Comparison of ENCODE assay signal across 8 cellular contexts in the genomic region with DNA sequence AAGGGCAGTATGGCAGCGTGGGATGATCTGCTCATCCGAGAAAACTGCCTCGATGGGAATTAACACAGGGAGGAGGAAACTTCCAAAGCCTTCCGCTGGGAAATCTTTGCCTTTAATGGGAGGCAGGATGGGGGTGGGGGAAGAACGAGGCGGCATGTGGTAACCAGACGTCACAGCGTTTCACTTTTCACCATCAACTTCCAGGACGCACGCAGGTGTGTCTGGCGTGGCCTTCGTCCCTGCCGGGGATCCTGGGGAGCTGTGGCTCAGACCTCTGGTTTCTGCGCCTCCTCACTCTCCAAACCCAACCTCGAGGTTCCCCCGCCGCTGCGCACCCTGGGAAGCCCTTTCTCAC. TPM values are rescaled to one million over a fixed set of nuclear protein-coding genes. Genes with fewer than 3 reads are reported as not detected.
DNase-seq lines count a peak whose midpoint lies in the region; ATAC-seq and TF ChIP-seq lines count a peak whose summit lies in the region.

No MANE protein-coding gene starts in this region.

- H3K36me3 ChIP-seq in adrenal gland (replicated peaks in 1 of 2) (no peaks in the 10 kb centered on the region), thoracic aorta (no peaks in the 10 kb centered on the region)

- no peak for DNase-seq in activated CD4-positive, alpha-beta T cell treated with anti-CD3 and anti-CD28 coated beads, Interleukin-2, amount 10 ng/mL, durations not matched to agents 7 days and 5 days
- no peak for DNase-seq in activated CD4-positive, alpha-beta T cell treated with anti-CD3 and anti-CD28 coated beads for 4 hours
- DNase-seq in HL-60 (ENCODE audit: low read depth in 1 of 2, low spot score in 1 of 2) (no peak), adrenal gland (peak in 2 of 7 donors; percentile 41 to 79), kidney glomerular epithelial cell (lab: John Stamatoyannopoulos, UW) (peak; percentile 57), thoracic aorta (ENCODE audit: low spot score) (no peak), HPDE6-E6E7 (ENCODE audit: extremely low spot score) (no peak)

- H3K27me3 Mint-ChIP-seq in activated CD4-positive, alpha-beta T cell treated with anti-CD3 and anti-CD28 coated beads, Interleukin-2, amount 10 ng/mL, durations not matched to agents 7 days and 5 days, result peaks cover 6% of the 10 kb centered on the region

- ATAC-seq in thoracic aorta (ENCODE audit: insufficient number of reproducible peaks, low FRiP score, low read depth) (no peak), GM18867 (IDR thresholded peaks at IDR 0.05; ENCODE audit: unreplicated experiment) (no peak)

- H3K36me3 Mint-ChIP-seq in activated CD4-positive, alpha-beta T cell treated with anti-CD3 and anti-CD28 coated beads, Interleukin-2, amount 10 ng/mL, durations not matched to agents 7 days and 5 days (ENCODE audit: low read depth), result no peaks in the 10 kb centered on the region

- H3K4me1 Mint-ChIP-seq in activated CD4-positive, alpha-beta T cell treated with anti-CD3 and anti-CD28 coated beads, Interleukin-2, amount 10 ng/mL, durations not matched to agents 7 days and 5 days, result peaks cover 24% of the 10 kb centered on the region

- peak overlapping the region; percentile 84 for H3K4me3 Mint-ChIP-seq in activated CD4-positive, alpha-beta T cell treated with anti-CD3 and anti-CD28 coated beads, Interleukin-2, amount 10 ng/mL, durations not matched to agents 7 days and 5 days

- TF ChIP-seq POLR2A in adrenal gland (IDR thresholded peaks at IDR 0.05), result peak; percentile 5 to 23

- CTCF ChIA-PET in activated CD4-positive, alpha-beta T cell treated with anti-CD3 and anti-CD28 coated beads, Interleukin-2, amount 10 ng/mL, durations not matched to agents 7 days and 5 days (lab: Charles Lee), result interaction anchor here (1.1 to 1.4 kb wide), 3 partner anchors 10 to 40 kb away, joined by 3 to 4 read pairs (median 3); no protein-coding TSS in a partner anchor

- POLR2A ChIA-PET in activated CD4-positive, alpha-beta T cell treated with anti-CD3 and anti-CD28 coated beads, Interleukin-2, amount 10 ng/mL, durations not matched to agents 7 days and 5 days (lab: Charles Lee), result no interaction called here

- no peaks in the 10 kb centered on the region for H3K9me3 ChIP-seq in adrenal gland (replicated peaks in 1 of 3)
- H3K9me3 ChIP-seq in thoracic aorta, result no peaks in the 10 kb centered on the region

- peak overlapping the region; percentile 78 for H3K27ac Mint-ChIP-seq in activated CD4-positive, alpha-beta T cell treated with anti-CD3 and anti-CD28 coated beads, Interleukin-2, amount 10 ng/mL, durations not matched to agents 7 days and 5 days

- H3K9me3 Mint-ChIP-seq in activated CD4-positive, alpha-beta T cell treated with anti-CD3 and anti-CD28 coated beads, Interleukin-2, amount 10 ng/mL, durations not matched to agents 7 days and 5 days, result no peaks in the 10 kb centered on the region

- peaks cover 0 to 12% of the 10 kb centered on the region in 2 donors for H3K4me1 ChIP-seq in adrenal gland (replicated peaks in 1 of 2)
- peaks cover 0 to 12% of the 10 kb centered on the region in 2 donors for H3K4me1 ChIP-seq in thoracic aorta (ENCODE audit: control insufficient read depth in 1 of 2, low read depth in 2 of 2)

- H3K27me3 ChIP-seq in HL-60 (ENCODE audit: insufficient read depth, poor library complexity, severe bottlenecking), result peaks cover 8% of the 10 kb centered on the region
- no peaks in the 10 kb centered on the region for H3K27me3 ChIP-seq in adrenal gland
- H3K27me3 ChIP-seq in thoracic aorta (replicated peaks; ENCODE audit: insufficient read depth), result no peaks in the 10 kb centered on the region

- TF ChIP-seq CTCF in HL-60 (IDR thresholded peaks at IDR 0.05; ENCODE audit: insufficient read depth, low read length) (no peak), adrenal gland (IDR thresholded peaks at IDR 0.05) (peak in 3 of 6 experiments; percentile 16 to 35 (median 20)), thoracic aorta (IDR thresholded peaks at IDR 0.05) (peak; percentile 27)

- H3K27ac ChIP-seq in HL-60 (replicated peaks) (no peak overlapping the region), adrenal gland (peak overlapping the region in 2 of 5 donors; percentile 37 to 59), thoracic aorta (no peak overlapping the region)

- WGBS in adrenal gland, 4 donors, result 0 to 2% (median 1%) methylated on average over 14 to 18 of the region's 18 CpGs

- intact Hi-C loops in adrenal gland (cut with DNase I), result no loop called here

- H3K4me3 ChIP-seq in HL-60 (replicated peaks; ENCODE audit: insufficient read depth, low read length) (peak overlapping the region; percentile 63), adrenal gland (peak overlapping the region in 2 of 4 donors; percentile 21 to 55), thoracic aorta (peak overlapping the region; percentile 83)

RNA-seq across cellular contexts. Expression of a gene that starts 0.3 kb away (rescaled TPM):
- not detected for total RNA-seq in activated CD4-positive, alpha-beta T cell treated with anti-CD3 and anti-CD28 coated beads, Interleukin-2, amount 10 ng/mL, durations not matched to agents 7 days and 5 days
- total RNA-seq in adrenal gland (1 to 10 TPM in 1 of 8 donors, under 1 TPM in 5, not detected in 2; 0.13 to 1.4 (median 0.72) TPM), thoracic aorta (under 1 TPM in 1 of 2 donors, not detected in 1; 0.27 TPM)
- polyA plus RNA-seq in adrenal gland, result 1 to 10 TPM; 1.2 to 5.8 (median 3.2) TPM

RNA-seq across cellular contexts. Expression of a gene that starts 17.9 kb away (rescaled TPM):
- total RNA-seq in activated CD4-positive, alpha-beta T cell treated with anti-CD3 and anti-CD28 coated beads, Interleukin-2, amount 10 ng/mL, durations not matched to agents 7 days and 5 days, result 10 to 100 TPM; 19.2 to 20.2 TPM
- total RNA-seq in adrenal gland (10 to 100 TPM in 7 of 8 donors, 1 to 10 TPM in 1; 7.4 to 27.2 (median 18.7) TPM), thoracic aorta (1 to 10 TPM; 6.6 to 9.6 TPM)
- polyA plus RNA-seq in adrenal gland, result 10 to 100 TPM; 11.0 to 16.7 (median 14.3) TPM
